8 cellular contexts compared by ENCODE assay signal in the genomic region with DNA sequence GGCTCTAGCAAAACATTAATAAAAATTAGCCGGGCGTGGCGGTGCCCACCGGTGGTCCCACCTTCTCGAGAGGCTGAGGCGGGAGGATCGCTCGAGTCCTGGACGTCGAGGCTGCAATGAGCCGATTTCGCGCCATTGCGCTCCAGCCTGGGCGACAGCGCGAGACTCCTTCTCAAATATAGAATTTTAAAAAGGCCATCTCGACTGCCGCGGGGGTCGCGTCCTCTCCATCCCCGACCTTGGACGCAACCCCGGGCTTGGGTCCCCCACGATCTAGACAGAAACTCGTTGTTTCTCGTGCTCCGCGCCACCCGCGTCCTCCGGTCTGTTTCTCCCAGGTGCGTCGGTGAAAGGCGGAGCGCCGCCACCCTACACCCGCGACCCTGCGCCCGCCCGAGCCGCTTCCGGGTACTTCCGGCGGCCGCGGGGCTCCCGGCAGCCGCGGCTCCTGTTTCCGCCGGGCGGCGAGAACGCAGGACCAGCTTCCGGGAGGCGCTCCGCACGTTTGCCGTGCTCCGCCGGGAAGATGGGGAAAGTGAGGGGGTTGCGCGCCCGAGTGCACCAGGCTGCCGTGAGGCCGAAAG. TPM values are rescaled to one million over a fixed set of nuclear protein-coding genes. Genes with fewer than 3 reads are reported as not detected.
A peak's percentile ranks its signal among the peaks of the same experiment; 100 is the strongest.
DNase-seq lines count a peak whose midpoint lies in the region; ATAC-seq and TF ChIP-seq lines count a peak whose summit lies in the region.

A gene with protein sequence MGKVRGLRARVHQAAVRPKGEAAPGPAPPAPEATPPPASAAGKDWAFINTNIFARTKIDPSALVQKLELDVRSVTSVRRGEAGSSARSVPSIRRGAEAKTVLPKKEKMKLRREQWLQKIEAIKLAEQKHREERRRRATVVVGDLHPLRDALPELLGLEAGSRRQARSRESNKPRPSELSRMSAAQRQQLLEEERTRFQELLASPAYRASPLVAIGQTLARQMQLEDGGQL (plus strand): TSS at position 498 of the 584 bp plus-strand sequence. CDS start 29 bp downstream, at position 527.

- peaks cover 18% of the 10 kb centered on the region for H3K36me3 Mint-ChIP-seq in activated CD8-positive, alpha-beta T cell treated with anti-CD3 and anti-CD28 coated beads for 36 hours (ENCODE audit: low read depth)

- DNase-seq in AG09309 (ENCODE audit: low read depth) (peak; percentile 20), NCI-H82 treated with DMSO at 0.1 percent for 48 hours (lab: John Stamatoyannopoulos, UW; ENCODE audit: unreplicated experiment) (peak; percentile 44), lung (ENCODE audit: low spot score) (peak; percentile 74)
- DNase-seq in activated CD8-positive, alpha-beta T cell treated with anti-CD3 and anti-CD28 coated beads for 36 hours: peak; percentile 83
- DNase-seq in stimulated activated CD4-positive, alpha-beta T cell treated with anti-CD3 and anti-CD28 coated beads, TNF-alpha, amount 100 ng/mL, for 24 hours (ENCODE audit: low read depth in 3 of 3): peak; percentile 62 to 80 (median 71)

- peaks cover 5% of the 10 kb centered on the region for H3K36me3 ChIP-seq in ectodermal cell (ENCODE audit: control insufficient read depth, insufficient read depth, low read length)
- H3K36me3 ChIP-seq in lung (ENCODE audit: control insufficient read depth in 2 of 2, insufficient read depth in 2 of 2, low read length in 2 of 2): peaks cover 0 to 17% of the 10 kb centered on the region in 2 donors

- WGBS in ectodermal cell, 2 experiments: 3% methylated on average over 69 of the region's 69 CpGs
- 2% methylated on average over 65 to 69 of the region's 69 CpGs for WGBS in lung, 2 donors

- ATAC-seq in GM18909 (IDR thresholded peaks at IDR 0.05; ENCODE audit: poor library complexity, unreplicated experiment): peak; percentile 80
- ATAC-seq in HG03439 (IDR thresholded peaks at IDR 0.05; ENCODE audit: unreplicated experiment): peak; percentile 60
- ATAC-seq in activated CD8-positive, alpha-beta T cell treated with anti-CD3 and anti-CD28 coated beads for 36 hours: peak; percentile 96
- peak; percentile 90 for ATAC-seq in lung (ENCODE audit: insufficient read depth, low FRiP score)

- H3K27ac Mint-ChIP-seq in activated CD8-positive, alpha-beta T cell treated with anti-CD3 and anti-CD28 coated beads for 36 hours: peak within 1 kb of the TSS; percentile 92

- peaks cover 3% of the 10 kb centered on the region for H3K27me3 ChIP-seq in ectodermal cell (ENCODE audit: control insufficient read depth, insufficient read depth, low read length, poor library complexity, severe bottlenecking)
- no peaks in the 10 kb centered on the region for H3K27me3 ChIP-seq in lung (ENCODE audit: control insufficient read depth, insufficient read depth)

- H3K27me3 Mint-ChIP-seq in activated CD8-positive, alpha-beta T cell treated with anti-CD3 and anti-CD28 coated beads for 36 hours: no peaks in the 10 kb centered on the region

- POLR2A ChIA-PET in activated CD8-positive, alpha-beta T cell treated with anti-CD3 and anti-CD28 coated beads for 36 hours (lab: Charles Lee): interaction anchor here (0.8 to 1.7 kb wide), 10 partner anchors 10 to 66 kb away, joined by 3 to 9 read pairs (median 5); a partner anchor contains a TSS

- peak within 1 kb of the TSS; percentile 91 for H3K4me3 Mint-ChIP-seq in activated CD8-positive, alpha-beta T cell treated with anti-CD3 and anti-CD28 coated beads for 36 hours

- no peaks in the 10 kb centered on the region for H3K9me3 Mint-ChIP-seq in activated CD8-positive, alpha-beta T cell treated with anti-CD3 and anti-CD28 coated beads for 36 hours

- TF ChIP-seq CTCF in AG09309 (IDR thresholded peaks at IDR 0.05; ENCODE audit: control insufficient read depth, insufficient read depth, low read depth, low read length, missing control alignments): no peak
- TF ChIP-seq CTCF in activated CD8-positive, alpha-beta T cell treated with anti-CD3 and anti-CD28 coated beads for 36 hours (IDR thresholded peaks at IDR 0.05): no peak
- no peak for TF ChIP-seq CTCF in lung (IDR thresholded peaks at IDR 0.05; ENCODE audit: control extremely low read depth, extremely low read depth)

- H3K9me3 ChIP-seq in ectodermal cell (ENCODE audit: control insufficient read depth, low read length) (no peaks in the 10 kb centered on the region), lung (ENCODE audit: control insufficient read depth in 2 of 2, insufficient read depth in 1 of 2, low read length in 1 of 2) (no peaks in the 10 kb centered on the region)

- CTCF ChIA-PET in activated CD8-positive, alpha-beta T cell treated with anti-CD3 and anti-CD28 coated beads for 36 hours (lab: Charles Lee): interaction anchor here (0.8 to 14.9 kb wide), 8 partner anchors 10 to 200 kb away, joined by 3 to 170 read pairs (median 4); no protein-coding TSS in a partner anchor

- H3K27ac ChIP-seq in ectodermal cell (ENCODE audit: insufficient read depth, low read depth, low read length, poor library complexity, severe bottlenecking): no peak within 1 kb of the TSS
- peak within 1 kb of the TSS; percentile 28 to 81 for H3K27ac ChIP-seq in lung (ENCODE audit: low read depth in 1 of 2, low read length in 1 of 2)

- peaks cover 15% of the 10 kb centered on the region for H3K4me1 ChIP-seq in ectodermal cell (ENCODE audit: control insufficient read depth, insufficient read depth, low read length)
- peaks cover 0 to 12% of the 10 kb centered on the region in 2 donors for H3K4me1 ChIP-seq in lung (ENCODE audit: control insufficient read depth in 2 of 2, insufficient read depth in 2 of 2, low read length in 2 of 2)

- intact Hi-C loops in activated CD8-positive, alpha-beta T cell treated with anti-CD3 and anti-CD28 coated beads for 36 hours (cut with micrococcal nuclease): no loop called here

- peaks cover 43% of the 10 kb centered on the region for H3K4me1 Mint-ChIP-seq in activated CD8-positive, alpha-beta T cell treated with anti-CD3 and anti-CD28 coated beads for 36 hours (ENCODE audit: low read depth)

- H3K4me3 ChIP-seq in AG09309 (ENCODE audit: control insufficient read depth, low read depth, low read length) (peak within 1 kb of the TSS; percentile 95), ectodermal cell (ENCODE audit: insufficient read depth, low read depth, low read length) (peak within 1 kb of the TSS; percentile 88), lung (peak within 1 kb of the TSS; percentile 90)

RNA-seq across cellular contexts. Expression of the gene that starts here (rescaled TPM):
- 10 to 100 TPM; 76.0 to 76.5 TPM for total RNA-seq in activated CD8-positive, alpha-beta T cell treated with anti-CD3 and anti-CD28 coated beads for 36 hours
- polyA plus RNA-seq in ectodermal cell (2013, experiment 1 of 4): 30.0 TPM
- 29.4 TPM for polyA plus RNA-seq in ectodermal cell (2013, experiment 2 of 4)
- polyA plus RNA-seq in ectodermal cell (2013, experiment 3 of 4): 24.5 TPM
- 24.6 TPM for polyA plus RNA-seq in ectodermal cell (2013, experiment 4 of 4)
- 10 to 100 TPM; 10.3 to 36.9 TPM for total RNA-seq in lung
- 10 to 100 TPM; 23.9 to 30.1 TPM for polyA plus RNA-seq in lung

Comparison
In these comparisons a context has a peak if more than half of its experiments do, and no peak if none do; other contexts are left out.
1. DNase-seq: peak in every context shown above with its lines; median percentile 83 in activated CD8-positive, alpha-beta T cell treated with anti-CD3 and anti-CD28 coated beads for 36 hours; 74 in lung; 71 in stimulated activated CD4-positive, alpha-beta T cell treated with anti-CD3 and anti-CD28 coated beads, TNF-alpha, amount 100 ng/mL, for 24 hours; 44 in NCI-H82 treated with DMSO at 0.1 percent for 48 hours; 20 in AG09309.